In genomic region chr17:59298512-59298911, GRCh38 we compare ENCODE assay signal across 22 cellular contexts.
"Had no signal": no experiment of that assay in that cellular context is flagged by ENCODE, and none has a peak within 500 bp of the region (broad histone marks: within the 10 kb centered on the region; RNA-seq: fewer than 3 reads in every experiment).

No MANE protein-coding gene starts in this region.

- H3K4me3 ChIP-seq: colonic mucosa, esophagus muscularis mucosa, lung, pancreas, psoas muscle, thyroid gland, upper lobe of left lung, uterus had no signal

- H3K27ac ChIP-seq: esophagus muscularis mucosa, psoas muscle, uterus had no signal

- H3K4me1 ChIP-seq: colonic mucosa, esophagus muscularis mucosa, uterus had no signal

- H3K27me3 ChIP-seq: colonic mucosa, esophagus muscularis mucosa, pancreas, thyroid gland, upper lobe of left lung, uterus had no signal

- H3K9me3 ChIP-seq: colonic mucosa, esophagus muscularis mucosa, pancreas, psoas muscle, thyroid gland, upper lobe of left lung, uterus had no signal

- H3K36me3 ChIP-seq: colonic mucosa, esophagus muscularis mucosa, pancreas, thyroid gland, upper lobe of left lung, uterus had no signal

- DNase-seq: cerebellar nuclear complex; colonic mucosa; dermis blood vessel endothelial cell; foreskin fibroblast; immature natural killer cell; left colon; left ventricle myocardium superior; mesenchymal stem cell; naive B cell; occipital lobe; pancreas; psoas muscle; retina; stimulated activated CD4-positive, alpha-beta T cell treated with anti-CD3 and anti-CD28 coated beads, Interleukin-2, amount 100 ng/mL, for 24 hours; stimulated activated CD4-positive, alpha-beta T cell treated with anti-CD3 and anti-CD28 coated beads, Interleukin-4, amount 100 ng/mL, for 4 hours; stimulated activated naive B cell treated with anti-CD40 and anti-IgM and Interleukin-4, amounts not matched to agents 10 μg/mL and 1 μg/mL and 100 μg/mL, for 72 hours; thyroid gland; uterus had no signal

- ATAC-seq: left ventricle myocardium superior; psoas muscle; sciatic nerve; stimulated activated naive B cell treated with anti-CD40 and anti-IgM and Interleukin-4, amounts not matched to agents 10 μg/mL and 1 μg/mL and 100 μg/mL, for 72 hours had no signal
